23 cellular contexts compared by ENCODE assay signal in genomic region chr12:121504505-121504904, GRCh38.
"Had no signal": no experiment of that assay in that cellular context is flagged by ENCODE, and none has a peak within 500 bp of the region (broad histone marks: within the 10 kb centered on the region; RNA-seq: fewer than 3 reads in every experiment).

No MANE protein-coding gene starts in this region.

- ATAC-seq: mucosa of descending colon; naive thymus-derived CD4-positive, alpha-beta T cell; natural killer cell treated with Interleukin-12 subunit alpha and Interleukin-12 subunit beta and Interleukin-15 and Interleukin-18, amount 100 ng/mL, for 72 hours; right lobe of liver had no signal

- H3K27ac ChIP-seq: left ventricle myocardium inferior, ovary, right atrium auricular region, right lobe of liver, suprapubic skin, thoracic aorta, tibial artery, uterus had no signal

- H3K36me3 ChIP-seq: ovary, uterus had no signal

- H3K4me3 ChIP-seq: left ventricle myocardium inferior, lung, mucosa of descending colon, ovary, right atrium auricular region, right lobe of liver, smooth muscle cell, suprapubic skin, thoracic aorta, tibial artery, uterus had no signal

- DNase-seq: islet precursor cell; left ventricle myocardium inferior; midbrain; mucosa of descending colon; naive thymus-derived CD4-positive, alpha-beta T cell; ovary; right lobe of liver; stimulated activated CD4-positive, alpha-beta T cell treated with anti-CD3 and anti-CD28 coated beads, Interleukin-1b, Interleukin-23, amount 100 ng/mL, for 48 hours; stimulated activated CD4-positive, alpha-beta T cell treated with anti-CD3 and anti-CD28 coated beads, Interleukin-2, amount 100 ng/mL, for 48 hours; stimulated activated CD4-positive, alpha-beta T cell treated with anti-CD3 and anti-CD28 coated beads, Interleukin-4, amount 100 ng/mL, for 4 hours; stimulated activated CD8-positive, alpha-beta memory T cell treated with anti-CD3 and anti-CD28 coated beads, Interleukin-4, amount 100 ng/mL, for 48 hours; stimulated activated naive CD4-positive, alpha-beta T cell; tibial artery; uterus had no signal

- H3K4me3 Mint-ChIP-seq: naive thymus-derived CD4-positive, alpha-beta T cell; natural killer cell treated with Interleukin-12 subunit alpha and Interleukin-12 subunit beta and Interleukin-15 and Interleukin-18, amount 100 ng/mL, for 72 hours; stimulated activated naive CD8-positive, alpha-beta T cell treated with anti-CD3 and anti-CD28 coated beads, Interleukin-15, Interleukin-2, amounts not matched to agents 100 ng/mL and 50 ng/mL, for 24 hours; type B pancreatic cell had no signal

- H3K36me3 Mint-ChIP-seq: natural killer cell treated with Interleukin-12 subunit alpha and Interleukin-12 subunit beta and Interleukin-15 and Interleukin-18, amount 100 ng/mL, for 72 hours; type B pancreatic cell had no signal

- H3K27me3 ChIP-seq: ovary, right atrium auricular region, right lobe of liver, suprapubic skin, tibial artery, uterus had no signal

- H3K27me3 Mint-ChIP-seq: naive thymus-derived CD4-positive, alpha-beta T cell; natural killer cell treated with Interleukin-12 subunit alpha and Interleukin-12 subunit beta and Interleukin-15 and Interleukin-18, amount 100 ng/mL, for 72 hours; progenitor cell of endocrine pancreas; stimulated activated naive CD8-positive, alpha-beta T cell treated with anti-CD3 and anti-CD28 coated beads, Interleukin-15, Interleukin-2, amounts not matched to agents 100 ng/mL and 50 ng/mL, for 24 hours; type B pancreatic cell had no signal

- H3K9me3 ChIP-seq: left ventricle myocardium inferior, mucosa of descending colon, ovary, right atrium auricular region, right lobe of liver, suprapubic skin, thoracic aorta, tibial artery, uterus had no signal

- H3K9me3 Mint-ChIP-seq: naive thymus-derived CD4-positive, alpha-beta T cell; natural killer cell treated with Interleukin-12 subunit alpha and Interleukin-12 subunit beta and Interleukin-15 and Interleukin-18, amount 100 ng/mL, for 72 hours; stimulated activated naive CD8-positive, alpha-beta T cell treated with anti-CD3 and anti-CD28 coated beads, Interleukin-15, Interleukin-2, amounts not matched to agents 100 ng/mL and 50 ng/mL, for 24 hours; type B pancreatic cell had no signal

- H3K27ac Mint-ChIP-seq: progenitor cell of endocrine pancreas; stimulated activated naive CD8-positive, alpha-beta T cell treated with anti-CD3 and anti-CD28 coated beads, Interleukin-15, Interleukin-2, amounts not matched to agents 100 ng/mL and 50 ng/mL, for 24 hours; type B pancreatic cell had no signal
